In the genomic region with DNA sequence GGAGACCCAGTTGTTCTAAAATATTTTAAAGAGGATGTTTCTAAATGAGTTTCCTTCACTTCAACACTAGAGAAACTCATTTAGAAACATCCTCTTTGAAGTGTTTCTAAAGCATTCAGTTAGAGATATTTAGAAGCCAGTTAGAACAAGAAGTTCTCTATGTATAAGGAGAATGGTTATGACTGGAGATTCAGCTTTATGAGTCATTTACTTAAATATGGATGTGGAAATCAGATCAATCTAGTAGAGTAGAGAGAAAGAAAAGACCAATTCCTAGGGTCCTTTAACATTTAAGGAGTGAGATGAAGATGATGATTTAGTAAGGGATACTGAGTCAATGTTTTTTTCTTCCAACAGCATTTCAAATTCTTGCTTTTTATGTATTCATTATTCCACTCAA, we compare ENCODE assay signal across 27 cellular contexts.
DNase-seq lines count a peak whose midpoint lies in the region; ATAC-seq, FAIRE-seq and TF ChIP-seq lines count a peak whose summit lies in the region.
"Had no signal": no experiment of that assay in that cellular context is flagged by ENCODE, and none has a peak within 500 bp of the region (broad histone marks: within the 10 kb centered on the region; RNA-seq: fewer than 3 reads in every experiment).

No MANE protein-coding gene starts in this region.

- CTCF ChIA-PET in GM12878 (lab: Yijun Ruan, JAX): no interaction called here

- H3K9ac ChIP-seq in GM12878 (ENCODE audit: control insufficient read depth, insufficient read depth, low read length): no peak overlapping the region
- H3K9ac ChIP-seq: BLaER1 had no signal

- H3K27ac Mint-ChIP-seq in glutamatergic neuron (ENCODE audit: unreplicated experiment): no peak overlapping the region
- H3K27ac Mint-ChIP-seq: CD14-positive monocyte; CD4-positive, alpha-beta memory T cell; CD4-positive, CD25-positive, alpha-beta regulatory T cell; CD8-positive, alpha-beta memory T cell had no signal

- no peak for TF ChIP-seq CTCF in GM12878 (IDR thresholded peaks at IDR 0.05 in 2 of 3, conservative IDR thresholded peaks at IDR 0.05 in 1 of 3; ENCODE audit: control insufficient read depth in 2 of 3, extremely low read depth in 1 of 3, insufficient read depth in 1 of 3, low read depth in 3 of 3, low read length in 3 of 3)
- no peak for TF ChIP-seq CTCF in epithelial cell of esophagus (IDR thresholded peaks at IDR 0.05; ENCODE audit: insufficient read depth, low read depth, low read length, missing control alignments)
- no peak for TF ChIP-seq CTCF in glutamatergic neuron (IDR thresholded peaks at IDR 0.05; ENCODE audit: partially characterized antibody, unreplicated experiment)

- H3K79me2 ChIP-seq in GM12878 (ENCODE audit: control insufficient read depth, insufficient read depth, low read length): no peaks in the 10 kb centered on the region

- no peak for TF ChIP-seq EP300 in GM12878 (IDR thresholded peaks at IDR 0.05; ENCODE audit: borderline replicate concordance in 1 of 2, control insufficient read depth in 1 of 2, low read depth in 2 of 2, low read length in 2 of 2)

- BruUV-seq in GM12878 (replicated peaks; lab: Mats Ljungman, UMichigan): no TSS peak

- SMC1A ChIA-PET in GM12878 (lab: Charles Lee; ENCODE audit: uncharacterized antibody, unreplicated experiment): interaction anchor here (0.8 kb wide), 1 partner anchor 52 kb away, joined by 3 read pairs; no protein-coding TSS in a partner anchor

- no peak overlapping the region for H3K4me3 Mint-ChIP-seq in glutamatergic neuron (ENCODE audit: unreplicated experiment)
- H3K4me3 Mint-ChIP-seq: CD14-positive monocyte; CD4-positive, alpha-beta memory T cell; CD4-positive, CD25-positive, alpha-beta regulatory T cell; CD8-positive, alpha-beta memory T cell had no signal

- no peak for TF ChIP-seq RAD21 in GM12878 (IDR thresholded peaks at IDR 0.05; ENCODE audit: insufficient read depth, low read depth, low read length)

- H3K27ac ChIP-seq in GM12878 (ENCODE audit: control insufficient read depth, insufficient read depth): no peak overlapping the region
- H3K27ac ChIP-seq: BLaER1 had no signal

- no peaks in the 10 kb centered on the region for H3K27me3 Mint-ChIP-seq in glutamatergic neuron (ENCODE audit: unreplicated experiment)
- H3K27me3 Mint-ChIP-seq: CD4-positive, alpha-beta memory T cell; CD4-positive, CD25-positive, alpha-beta regulatory T cell; CD8-positive, alpha-beta memory T cell had no signal

- no peaks in the 10 kb centered on the region for H3K27me3 ChIP-seq in GM12878 (replicated peaks in 1 of 2; ENCODE audit: control insufficient read depth in 2 of 2, insufficient read depth in 2 of 2, low read length in 1 of 2)
- H3K27me3 ChIP-seq: BE2C, BLaER1 had no signal

- ATAC-seq in GM12878 (no peak), HG03139 (IDR thresholded peaks at IDR 0.05; ENCODE audit: unreplicated experiment) (no peak)

- RAD21 ChIA-PET in GM12878 (lab: Charles Lee; ENCODE audit: unreplicated experiment): no interaction called here

- no peaks in the 10 kb centered on the region for H3K36me3 Mint-ChIP-seq in glutamatergic neuron (ENCODE audit: unreplicated experiment)
- H3K36me3 Mint-ChIP-seq: CD14-positive monocyte; CD4-positive, alpha-beta memory T cell; CD4-positive, CD25-positive, alpha-beta regulatory T cell had no signal

- H3K9me3 ChIP-seq in GM12878 (replicated peaks; ENCODE audit: control insufficient read depth, insufficient read depth, low read length): no peaks in the 10 kb centered on the region
- H3K9me3 ChIP-seq: BE2C, BLaER1 had no signal

- FAIRE-seq in GM12878 (lab: Jason Lieb, UNC): no peak
- FAIRE-seq: A204.1, GM12891 had no signal

- no peaks in the 10 kb centered on the region for H3K4me1 Mint-ChIP-seq in glutamatergic neuron (ENCODE audit: low read depth, unreplicated experiment)
- H3K4me1 Mint-ChIP-seq: CD14-positive monocyte; CD4-positive, CD25-positive, alpha-beta regulatory T cell; CD8-positive, alpha-beta memory T cell had no signal

- in situ Hi-C loops in GM12878 (cut with MboI): no loop called here

- intact Hi-C loops in GM12878 (cut with micrococcal nuclease; ENCODE audit: unreplicated experiment): loop anchor here (5.0 kb wide), 1 partner anchor 1501 kb away; no protein-coding TSS in a partner anchor

- H2AFZ ChIP-seq in GM12878 (ENCODE audit: control insufficient read depth, low read depth, low read length): no peak overlapping the region

- H3K4me3 ChIP-seq in GM12878: no peak overlapping the region
- H3K4me3 ChIP-seq in epithelial cell of esophagus (ENCODE audit: low read length): no peak overlapping the region
- H3K4me3 ChIP-seq: BLaER1 had no signal

- H3K9me3 Mint-ChIP-seq in glutamatergic neuron (ENCODE audit: unreplicated experiment): no peaks in the 10 kb centered on the region
- H3K9me3 Mint-ChIP-seq: CD14-positive monocyte had no signal

- H3K4me2 ChIP-seq in GM12878 (ENCODE audit: control insufficient read depth, insufficient read depth): no peak overlapping the region
- H3K4me2 ChIP-seq: BLaER1 had no signal

- H4K20me1 ChIP-seq in GM12878 (ENCODE audit: control insufficient read depth, insufficient read depth): no peaks in the 10 kb centered on the region
- H4K20me1 ChIP-seq: BLaER1 had no signal

- no peaks in the 10 kb centered on the region for H3K36me3 ChIP-seq in GM12878 (ENCODE audit: control insufficient read depth in 2 of 2, insufficient read depth in 2 of 2, low read length in 1 of 2)
- H3K36me3 ChIP-seq: BE2C, BLaER1 had no signal

- POLR2A ChIA-PET in GM12878 (lab: Charles Lee): no interaction called here

- no peaks in the 10 kb centered on the region for H3K4me1 ChIP-seq in GM12878 (ENCODE audit: control insufficient read depth, insufficient read depth, low read length)
- H3K4me1 ChIP-seq: BE2C, BLaER1 had no signal

- DNase-seq in GM12878 (ENCODE audit: low read depth, low spot score): no peak
- DNase-seq in epithelial cell of esophagus (ENCODE audit: low read depth): peak; percentile 17
- peak; percentile 45 for DNase-seq in inferior parietal cortex (ENCODE audit: extremely low spot score)
- DNase-seq in superior temporal gyrus (ENCODE audit: extremely low spot score): peak; percentile 69
- DNase-seq in glutamatergic neuron: no peak
- no peak for DNase-seq in NCI-H82 (lab: John Stamatoyannopoulos, UW)
- no peak for DNase-seq in stimulated activated CD4-positive, alpha-beta T cell treated with anti-CD3 and anti-CD28 coated beads, Interleukin-4, amount 100 ng/mL, for 4 hours
- DNase-seq: 8988T; ACHN; BE2C; C1 segment of cervical spinal cord; CD4-positive, alpha-beta memory T cell; CD4-positive, CD25-positive, alpha-beta regulatory T cell; CD8-positive, alpha-beta memory T cell; COR-L47; DMS 273 treated with DMSO at 0.1 percent for 48 hours; DMS153; DMS53; DMS79; DND-41; EL; GDM1 had no signal

- TF ChIP-seq POLR2A in GM12878 (IDR thresholded peaks at IDR 0.05; ENCODE audit: low read depth, low read length): no peak

TF ChIP-seq in GM12878, 131 proteins besides CTCF, POLR2A, EP300 and RAD21:
- peak; percentile 10; the same call in 1 of the 2 replicates for TF ChIP-seq JUNB (IDR thresholded peaks at IDR 0.05)
- TF ChIP-seq STAT1 (conservative IDR thresholded peaks at IDR 0.05): no peak

Comparison
In these comparisons a context has a peak if more than half of its experiments do, and no peak if none do; other contexts are left out.
1. DNase-seq: peak in epithelial cell of esophagus (single experiment), inferior parietal cortex (single experiment) and superior temporal gyrus (single experiment); none in GM12878 (single experiment), glutamatergic neuron (single experiment), NCI-H82 (single experiment) and stimulated activated CD4-positive, alpha-beta T cell treated with anti-CD3 and anti-CD28 coated beads, Interleukin-4, amount 100 ng/mL, for 4 hours (0 of 2).